21 cellular contexts compared by ENCODE assay signal in the genomic region with DNA sequence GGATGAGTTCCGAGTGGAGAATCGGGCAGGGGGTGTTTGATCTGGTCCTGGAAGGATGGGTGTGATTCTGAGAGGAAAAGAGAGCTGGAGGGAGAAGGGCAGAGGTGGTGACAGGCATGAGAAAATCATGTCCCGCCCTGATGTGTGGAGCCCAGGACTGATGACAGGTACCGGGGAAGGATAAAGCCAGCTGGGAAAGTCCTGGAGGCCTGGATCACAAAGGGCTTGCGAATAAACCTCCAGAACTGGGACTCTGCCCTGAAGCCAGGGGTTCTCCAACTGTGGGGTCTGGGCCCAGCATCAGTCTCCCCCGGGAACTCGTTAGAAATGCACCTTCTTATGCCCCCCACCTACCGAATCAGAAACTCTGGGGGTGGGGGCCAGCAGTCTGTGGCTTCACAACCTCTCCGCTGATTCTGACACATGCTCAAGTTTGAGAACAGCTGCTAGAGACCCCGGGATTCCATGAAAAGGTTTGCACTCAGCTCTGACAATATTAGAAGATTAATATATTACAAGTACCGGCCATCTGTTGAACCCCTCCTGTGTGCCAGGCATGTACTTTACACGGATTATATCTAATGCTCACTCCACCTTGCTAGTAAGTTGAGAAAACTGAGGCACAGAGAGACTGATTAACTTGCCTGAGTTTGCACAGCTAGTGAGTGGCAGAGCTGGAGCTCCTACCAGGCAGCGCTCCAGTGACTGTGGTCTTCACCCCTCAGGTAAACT. TPM values are rescaled to one million over a fixed set of nuclear protein-coding genes. Genes with fewer than 3 reads are reported as not detected.
"Had no signal": no experiment of that assay in that cellular context is flagged by ENCODE, and none has a peak within 500 bp of the region (broad histone marks: within the 10 kb centered on the region; RNA-seq: fewer than 3 reads in every experiment).

No MANE protein-coding gene starts in this region.

- H3K4me2 ChIP-seq: neural progenitor cell had no signal

- H3K36me3 Mint-ChIP-seq: activated naive CD8-positive, alpha-beta T cell treated with anti-CD3 and anti-CD28 coated beads for 36 hours; naive thymus-derived CD8-positive, alpha-beta T cell; neural progenitor cell; type B pancreatic cell; WTC11 had no signal

- ATAC-seq: left lobe of liver; naive thymus-derived CD8-positive, alpha-beta T cell; WTC11 had no signal

- H3K27ac Mint-ChIP-seq: activated naive CD8-positive, alpha-beta T cell treated with anti-CD3 and anti-CD28 coated beads for 36 hours; activated T-cell treated with anti-CD3 and anti-CD28 coated beads, Interleukin-2, amount 50 U/mL, for 24 hours; naive thymus-derived CD8-positive, alpha-beta T cell; neural progenitor cell; stimulated activated naive B cell treated with anti-CD40 and anti-IgM and Interleukin-4, amounts not matched to agents 10 μg/mL and 1 μg/mL and 100 μg/mL, for 72 hours; type B pancreatic cell; WTC11 had no signal

- H3K9me3 ChIP-seq: sigmoid colon, vagina had no signal

- FAIRE-seq: astrocyte had no signal

- H2AFZ ChIP-seq: neural progenitor cell had no signal

- H3K4me3 ChIP-seq: lung, neural progenitor cell, sigmoid colon, vagina had no signal

- H3K27me3 ChIP-seq: vagina had no signal

- H3K36me3 ChIP-seq: neural progenitor cell, sigmoid colon, vagina had no signal

- H3K9me3 Mint-ChIP-seq: activated naive CD8-positive, alpha-beta T cell treated with anti-CD3 and anti-CD28 coated beads for 36 hours; activated T-cell treated with anti-CD3 and anti-CD28 coated beads, Interleukin-2, amount 50 U/mL, for 24 hours; immature natural killer cell; naive thymus-derived CD8-positive, alpha-beta T cell; neural progenitor cell; stimulated activated naive B cell treated with anti-CD40 and anti-IgM and Interleukin-4, amounts not matched to agents 10 μg/mL and 1 μg/mL and 100 μg/mL, for 72 hours; type B pancreatic cell; WTC11 had no signal

- DNase-seq: activated CD8-positive, alpha-beta memory T cell treated with anti-CD3 and anti-CD28 coated beads for 24 hours; activated CD8-positive, alpha-beta memory T cell treated with anti-CD3 and anti-CD28 coated beads, Interleukin-2, amount 50 U/mL, for 4 hours; activated naive CD4-positive, alpha-beta T cell treated with Interleukin-2 at 50 U/mL for 16 hours; activated naive CD8-positive, alpha-beta T cell treated with anti-CD3 and anti-CD28 coated beads for 36 hours; activated T-cell treated with anti-CD3 and anti-CD28 coated beads, Interleukin-2, amount 50 U/mL, for 24 hours; central memory CD4-positive, alpha-beta T cell; effector memory CD4-positive, alpha-beta T cell; foreskin melanocyte; immature natural killer cell; naive thymus-derived CD8-positive, alpha-beta T cell; sigmoid colon; stimulated activated CD4-positive, alpha-beta T cell treated with anti-CD3 and anti-CD28 coated beads, Interleukin-2, amount 100 ng/mL, for 48 hours; stimulated activated CD8-positive, alpha-beta memory T cell treated with anti-CD3 and anti-CD28 coated beads, Interleukin-4, amount 100 ng/mL, for 48 hours; stimulated activated naive B cell treated with anti-CD40 and anti-IgM and Interleukin-4, amounts not matched to agents 10 μg/mL and 1 μg/mL and 100 μg/mL, for 72 hours had no signal

- H3K9ac ChIP-seq: neural progenitor cell had no signal

- H3K27ac ChIP-seq: neural progenitor cell, sigmoid colon, vagina had no signal

- H3K4me3 Mint-ChIP-seq: activated naive CD8-positive, alpha-beta T cell treated with anti-CD3 and anti-CD28 coated beads for 36 hours; activated T-cell treated with anti-CD3 and anti-CD28 coated beads, Interleukin-2, amount 50 U/mL, for 24 hours; naive thymus-derived CD8-positive, alpha-beta T cell; neural progenitor cell; stimulated activated naive B cell treated with anti-CD40 and anti-IgM and Interleukin-4, amounts not matched to agents 10 μg/mL and 1 μg/mL and 100 μg/mL, for 72 hours; type B pancreatic cell; WTC11 had no signal

- H3K4me1 ChIP-seq: sigmoid colon had no signal

RNA-seq across cellular contexts. Expression of a gene that starts 8.0 kb away (rescaled TPM):
- polyA plus RNA-seq: naive thymus-derived CD8-positive, alpha-beta T cell had no signal
